Comparison of ENCODE assay signal across 1 cellular context in the genomic region with DNA sequence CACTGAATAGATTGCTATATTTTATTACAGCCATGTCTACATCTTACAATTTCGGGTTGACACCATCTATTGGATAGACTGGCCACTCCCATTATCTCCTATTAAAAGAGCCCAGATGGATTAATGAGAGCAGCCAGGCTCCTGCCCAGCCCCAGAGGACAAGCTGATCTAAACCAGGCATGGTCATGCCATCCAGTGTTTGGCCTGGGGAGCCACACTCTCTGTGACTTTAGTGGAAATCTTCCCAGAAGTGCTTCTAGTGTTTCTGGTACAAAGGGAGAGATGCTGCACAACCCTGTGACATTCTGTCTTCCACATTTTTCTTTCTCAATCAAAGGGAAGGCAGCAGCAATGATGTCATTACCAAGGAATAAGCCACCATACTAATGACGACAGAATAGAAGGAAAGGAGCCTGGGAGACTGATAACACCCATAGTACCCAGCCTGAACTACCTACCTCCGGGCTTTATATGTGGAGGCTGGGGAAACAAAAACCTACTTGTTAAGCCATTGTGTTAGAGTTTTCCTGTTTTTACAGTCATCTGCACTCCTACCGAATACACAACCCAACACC.
TF ChIP-seq lines count a peak whose summit lies in the region.

No MANE protein-coding gene starts in this region.

TF ChIP-seq in HEK293, 187 proteins besides CTCF, POLR2A, EP300 and RAD21 (continued from another document):
- TF ChIP-seq ZNF629 (tag by site-specific recombination; IDR thresholded peaks at IDR 0.05) (0 out of 2 replicates have a peak, but pooled peaks have one; percentile 16), ZNF184 (tag by site-specific recombination; IDR thresholded peaks at IDR 0.05) (no peak), ZNF223 (tag by site-specific recombination; IDR thresholded peaks at IDR 0.05) (no peak), ZNF785 (tag by site-specific recombination; IDR thresholded peaks at IDR 0.05) (no peak)
- TF ChIP-seq, protein P1, sequence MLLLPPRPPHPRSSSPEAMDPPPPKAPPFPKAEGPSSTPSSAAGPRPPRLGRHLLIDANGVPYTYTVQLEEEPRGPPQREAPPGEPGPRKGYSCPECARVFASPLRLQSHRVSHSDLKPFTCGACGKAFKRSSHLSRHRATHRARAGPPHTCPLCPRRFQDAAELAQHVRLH (tag by site-specific recombination; IDR thresholded peaks at IDR 0.05): no peak
